In genomic region chr21:46229133-46229922, GRCh38 we compare ENCODE assay signal across 8 cellular contexts. TPM values are rescaled to one million over a fixed set of nuclear protein-coding genes. Genes with fewer than 3 reads are reported as not detected.
DNase-seq lines count a peak whose midpoint lies in the region; ATAC-seq and TF ChIP-seq lines count a peak whose summit lies in the region.

No MANE protein-coding gene starts in this region.

- H3K36me3 Mint-ChIP-seq in chondrocyte (ENCODE audit: low read depth): peaks cover 16% of the 10 kb centered on the region

- peak overlapping the region; percentile 93 for H3K27ac Mint-ChIP-seq in chondrocyte (ENCODE audit: unreplicated experiment)

- H3K36me3 ChIP-seq in OCI-LY7 (ENCODE audit: insufficient read depth, low read length) (peaks cover 42% of the 10 kb centered on the region), mesenchymal stem cell (ENCODE audit: control insufficient read depth in 1 of 2, insufficient read depth in 2 of 2, low read depth in 1 of 2, low read length in 2 of 2) (peaks cover 14 to 37% of the 10 kb centered on the region in 2 experiments), upper lobe of right lung (peaks cover 9% of the 10 kb centered on the region)

- DNase-seq in OCI-LY7 (ENCODE audit: low spot score): no peak
- DNase-seq in chondrocyte (ENCODE audit: low spot score): no peak
- DNase-seq in mesenchymal stem cell: no peak
- DNase-seq in upper lobe of right lung: no peak
- DNase-seq in islet precursor cell: no peak

- peak overlapping the region; percentile 37 for H2BK120ac ChIP-seq in mesenchymal stem cell (ENCODE audit: low read depth, low read length)

- 0 out of 2 replicates have a peak, but pooled peaks cover 11% of the 10 kb centered on the region for H4K20me1 ChIP-seq in OCI-LY7 (ENCODE audit: insufficient read depth, low read length)

- H3K4me3 ChIP-seq in OCI-LY7 (ENCODE audit: low read depth, low read length, poor library complexity, severe bottlenecking) (peak overlapping the region; percentile 79), mesenchymal stem cell (ENCODE audit: insufficient read depth in 1 of 2, low read depth in 1 of 2, low read length in 2 of 2) (peak overlapping the region; percentile 78 to 79), upper lobe of right lung (peak overlapping the region; percentile 62)

- H3K27ac ChIP-seq in C4-2B (peak overlapping the region; percentile 96), OCI-LY7 (ENCODE audit: low read depth, low read length, poor library complexity, severe bottlenecking) (peak overlapping the region; percentile 29), mesenchymal stem cell (ENCODE audit: low read length, poor library complexity, severe bottlenecking) (no peak overlapping the region), upper lobe of right lung (peak overlapping the region; percentile 55)

- ATAC-seq in GM18868 (IDR thresholded peaks at IDR 0.05; ENCODE audit: unreplicated experiment) (peak; percentile 26), HG03108 (IDR thresholded peaks at IDR 0.05; ENCODE audit: unreplicated experiment) (peak; percentile 14), upper lobe of right lung (peak; percentile 57)

- no peaks in the 10 kb centered on the region for H3K9me3 Mint-ChIP-seq in chondrocyte (ENCODE audit: low read depth)

- H3K14ac ChIP-seq in mesenchymal stem cell (ENCODE audit: low read length in 2 of 2): peak overlapping the region; percentile 17 to 83

- peak overlapping the region; percentile 80 to 90 for H3K4ac ChIP-seq in mesenchymal stem cell (ENCODE audit: low read depth in 1 of 2, low read length in 2 of 2)

- no peaks in the 10 kb centered on the region for H3K9me3 ChIP-seq in OCI-LY7 (ENCODE audit: low read length)
- no peaks in the 10 kb centered on the region for H3K9me3 ChIP-seq in mesenchymal stem cell (ENCODE audit: control insufficient read depth, low read length)
- H3K9me3 ChIP-seq in upper lobe of right lung: no peaks in the 10 kb centered on the region

- intact Hi-C loops in OCI-LY7 (cut with micrococcal nuclease; ENCODE audit: unreplicated experiment) (loop anchor here (2.0 to 5.0 kb wide), 2 partner anchors 58 to 93 kb away; partner anchors contain the start of genes C21orf58, MCM3AP and YBEY), upper lobe of right lung (cut with DNase I) (no loop called here)

- no peak overlapping the region for H4K91ac ChIP-seq in mesenchymal stem cell (ENCODE audit: low read length)

- H2BK15ac ChIP-seq in mesenchymal stem cell (ENCODE audit: low read depth, poor library complexity, severe bottlenecking): peak overlapping the region; percentile 63

- peak overlapping the region; percentile 72 for H3K9ac ChIP-seq in mesenchymal stem cell (ENCODE audit: low read length)

- H3K4me1 Mint-ChIP-seq in chondrocyte (ENCODE audit: low read depth): peaks cover 43% of the 10 kb centered on the region

- no peak overlapping the region for H2BK5ac ChIP-seq in mesenchymal stem cell (ENCODE audit: low read depth, low read length, poor library complexity, severe bottlenecking)

- peak overlapping the region; percentile 84 for H4K8ac ChIP-seq in mesenchymal stem cell (ENCODE audit: low read length)

- H3K4me3 Mint-ChIP-seq in chondrocyte (ENCODE audit: unreplicated experiment): peak overlapping the region; percentile 93

- peak overlapping the region; percentile 80 to 98 for H3K18ac ChIP-seq in mesenchymal stem cell (ENCODE audit: low read depth in 1 of 2, low read length in 2 of 2)

- peak overlapping the region; percentile 69 for H2AK5ac ChIP-seq in mesenchymal stem cell (ENCODE audit: low read length, severe bottlenecking)

- WGBS in mesenchymal stem cell: 14% methylated on average over 46 of the region's 72 CpGs

- no TSS peak for BruUV-seq in OCI-LY7 (replicated peaks; lab: Mats Ljungman, UMichigan)

- H3K27me3 Mint-ChIP-seq in chondrocyte (ENCODE audit: low read depth): no peaks in the 10 kb centered on the region

- no peaks in the 10 kb centered on the region for H3K9me2 ChIP-seq in OCI-LY7 (ENCODE audit: insufficient read depth, low read length)

- peaks cover 17% of the 10 kb centered on the region for H3K79me1 ChIP-seq in mesenchymal stem cell (replicated peaks; ENCODE audit: low read length, poor library complexity, severe bottlenecking)

- peak overlapping the region in 1 of 2 experiments; percentile 9 for H3K23ac ChIP-seq in mesenchymal stem cell (ENCODE audit: low read length in 2 of 2)

- peaks cover 35% of the 10 kb centered on the region; the same call in 1 of the 2 replicates for H3K79me2 ChIP-seq in OCI-LY7 (ENCODE audit: insufficient read depth, low read depth, low read length)

- POLR2A ChIA-PET in OCI-LY7 (lab: Charles Lee): interaction anchor here (0.6 kb wide), 1 partner anchor 51 kb away, joined by 10 read pairs; no protein-coding TSS in a partner anchor

- no peaks in the 10 kb centered on the region for H3K27me3 ChIP-seq in mesenchymal stem cell (ENCODE audit: control insufficient read depth in 1 of 2, insufficient read depth in 1 of 2, low read length in 2 of 2)
- no peaks in the 10 kb centered on the region for H3K27me3 ChIP-seq in upper lobe of right lung

- peak overlapping the region in 1 of 2 experiments; percentile 92 for H2BK12ac ChIP-seq in mesenchymal stem cell (ENCODE audit: low read length in 2 of 2)

- peak overlapping the region; percentile 67; the same call in 1 of the 2 replicates for H2AFZ ChIP-seq in OCI-LY7 (ENCODE audit: low read length)
- peak overlapping the region; percentile 36 for H2AFZ ChIP-seq in mesenchymal stem cell (ENCODE audit: low read depth, low read length)

- TF ChIP-seq CTCF in C4-2B (conservative IDR thresholded peaks at IDR 0.05) (peak; percentile 67), OCI-LY7 (conservative IDR thresholded peaks at IDR 0.05; ENCODE audit: low read length) (peak; percentile 64), chondrocyte (IDR thresholded peaks at IDR 0.05) (peak; percentile 77), upper lobe of right lung (IDR thresholded peaks at IDR 0.05) (peak; percentile 41)

- H3K4me1 ChIP-seq in OCI-LY7 (ENCODE audit: insufficient read depth, low read length, poor library complexity, severe bottlenecking) (peaks cover 29% of the 10 kb centered on the region), mesenchymal stem cell (ENCODE audit: control insufficient read depth, insufficient read depth, low read depth, low read length) (peaks cover 23% of the 10 kb centered on the region), upper lobe of right lung (peaks cover 27% of the 10 kb centered on the region)

- H3K4me2 ChIP-seq in OCI-LY7 (ENCODE audit: low read length) (peak overlapping the region; percentile 80), mesenchymal stem cell (ENCODE audit: low read length, poor library complexity, severe bottlenecking) (peak overlapping the region; percentile 91)

- CTCF ChIA-PET in OCI-LY7 (lab: Charles Lee; ENCODE audit: unreplicated experiment): no interaction called here

RNA-seq across cellular contexts. Expression of gene LSS, which starts 0.8 kb away (rescaled TPM):
- total RNA-seq in OCI-LY7 (2014; rRNA removed; shearing (Covaris generic)): 33.9 and 45.4 TPM in 2 replicates
- total RNA-seq in OCI-LY7 (2022): 97.5 and 137 TPM in 2 replicates
- total RNA-seq in chondrocyte: 93.2 to 110 TPM (median 107 TPM) in 3 replicates
- 120 TPM for polyA plus RNA-seq in mesenchymal stem cell (2013, experiment 1 of 2)
- polyA plus RNA-seq in mesenchymal stem cell (2013, experiment 2 of 2): 119 TPM
- total RNA-seq in upper lobe of right lung: 108 TPM

RNA-seq across cellular contexts. Expression of gene SPATC1L, which starts 45.1 kb away (rescaled TPM):
- total RNA-seq in OCI-LY7 (2014; rRNA removed; shearing (Covaris generic)): 2.0 and 4.7 TPM in 2 replicates
- 8.3 and 10.4 TPM in 2 replicates for total RNA-seq in OCI-LY7 (2022)
- total RNA-seq in chondrocyte: 14.0 to 18.5 TPM (median 14.1 TPM) in 3 replicates
- 39.1 TPM for polyA plus RNA-seq in mesenchymal stem cell (2013, experiment 1 of 2)
- polyA plus RNA-seq in mesenchymal stem cell (2013, experiment 2 of 2): 40.8 TPM
- total RNA-seq in upper lobe of right lung: 4.7 TPM

RNA-seq across cellular contexts. Expression of gene MCM3AP, which starts 56.1 kb away (rescaled TPM):
- 90.1 and 109 TPM in 2 replicates for total RNA-seq in OCI-LY7 (2014; rRNA removed; shearing (Covaris generic))
- total RNA-seq in OCI-LY7 (2022) (146 and 166 TPM in 2 replicates), chondrocyte (86.4 to 106 TPM (median 87.2 TPM) in 3 replicates), upper lobe of right lung (92.2 TPM)
- 33.7 TPM for polyA plus RNA-seq in mesenchymal stem cell (2013, experiment 1 of 2)
- polyA plus RNA-seq in mesenchymal stem cell (2013, experiment 2 of 2): 32.9 TPM

RNA-seq across cellular contexts. Expression of gene YBEY, which starts 56.8 kb away (rescaled TPM):
- 18.3 and 24.5 TPM in 2 replicates for total RNA-seq in OCI-LY7 (2014; rRNA removed; shearing (Covaris generic))
- 22.8 and 23.5 TPM in 2 replicates for total RNA-seq in OCI-LY7 (2022)
- 10.6 to 16.0 TPM (median 13.1 TPM) in 3 replicates for total RNA-seq in chondrocyte
- 14.6 TPM for polyA plus RNA-seq in mesenchymal stem cell (2013, experiment 1 of 2)
- 15.5 TPM for polyA plus RNA-seq in mesenchymal stem cell (2013, experiment 2 of 2)
- total RNA-seq in upper lobe of right lung: 14.0 TPM
